ENCODE assay signal across 12 cellular contexts in the genomic region with DNA sequence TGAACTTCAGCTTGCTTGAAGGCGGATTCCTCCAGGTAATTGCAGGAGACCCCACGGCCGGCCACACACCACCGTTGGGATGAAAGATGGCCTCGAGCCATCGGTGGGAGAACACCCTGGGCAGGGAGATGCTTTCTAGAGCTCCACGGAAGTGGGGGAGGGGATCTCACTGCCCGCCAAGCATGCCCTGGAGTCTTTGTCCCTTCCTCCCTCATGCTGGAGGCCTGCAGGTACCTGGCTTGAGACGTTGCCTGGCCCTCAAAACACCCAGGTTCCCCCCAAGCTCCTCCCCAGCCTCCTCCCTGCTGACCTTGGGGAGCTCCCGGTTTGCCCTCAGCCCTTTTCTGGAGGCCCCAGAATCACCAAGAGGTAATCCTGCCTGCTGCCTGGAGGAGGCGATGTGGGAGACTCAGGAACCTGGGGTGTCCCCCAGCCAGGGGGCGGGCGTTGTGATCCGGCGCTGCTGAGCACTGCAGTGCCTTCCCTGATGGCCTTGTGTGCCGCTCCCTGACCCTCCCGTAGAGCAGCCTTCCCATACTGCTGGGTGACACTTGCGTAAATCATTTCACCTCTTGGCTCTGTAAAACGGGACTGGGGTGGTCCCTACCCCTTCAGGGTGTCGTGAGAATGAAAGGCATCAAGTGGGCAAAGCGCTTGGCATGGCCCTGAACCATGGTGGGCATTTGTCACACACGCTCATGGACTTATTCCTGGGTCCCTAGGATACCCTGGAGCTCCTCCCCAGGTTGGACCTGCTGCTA.
DNase-seq lines count a peak whose midpoint lies in the region; ATAC-seq and TF ChIP-seq lines count a peak whose summit lies in the region.
"Had no signal": no experiment of that assay in that cellular context is flagged by ENCODE, and none has a peak within 500 bp of the region (broad histone marks: within the 10 kb centered on the region; RNA-seq: fewer than 3 reads in every experiment).

No MANE protein-coding gene starts in this region.

- CTCF ChIA-PET in SK-N-SH (lab: Yijun Ruan, JAX): interaction anchor here (1.3 kb wide), 2 partner anchors 14 to 103 kb away, joined by 3 to 5 read pairs; no protein-coding TSS in a partner anchor

- no peak overlapping the region for H2AFZ ChIP-seq in SK-N-SH (ENCODE audit: low read depth)

- peaks cover 15% of the 10 kb centered on the region for H3K4me1 Mint-ChIP-seq in activated naive CD8-positive, alpha-beta T cell treated with anti-CD3 and anti-CD28 coated beads, Interleukin-2, amount 50 U/mL, for 24 hours

- H3K79me2 ChIP-seq in SK-N-SH (ENCODE audit: insufficient read depth): no peaks in the 10 kb centered on the region

- H3K4me3 ChIP-seq in SK-N-SH (ENCODE audit: low read depth in 2 of 2, low read length in 1 of 2) (no peak overlapping the region), H7 (ENCODE audit: insufficient read depth, low read depth, low read length) (no peak overlapping the region), neutrophil (ENCODE audit: low read depth in 1 of 2, low read length in 1 of 2) (peak overlapping the region; percentile 21 to 24)

- no peaks in the 10 kb centered on the region for H3K9me2 ChIP-seq in SK-N-SH

- no peak for ATAC-seq in SK-N-SH treated with all-trans-retinoic acid at 6 μM for 48 hours
- peak; percentile 5 for ATAC-seq in activated naive CD8-positive, alpha-beta T cell treated with anti-CD3 and anti-CD28 coated beads, Interleukin-2, amount 50 U/mL, for 24 hours
- no peak for ATAC-seq in GM19452 (IDR thresholded peaks at IDR 0.05; ENCODE audit: unreplicated experiment)

- no peaks in the 10 kb centered on the region for H3F3A ChIP-seq in SK-N-SH (replicated peaks; ENCODE audit: insufficient read depth)

- no peak overlapping the region for H3K27ac Mint-ChIP-seq in activated naive CD8-positive, alpha-beta T cell treated with anti-CD3 and anti-CD28 coated beads, Interleukin-2, amount 50 U/mL, for 24 hours

- no peaks in the 10 kb centered on the region for H3K9me3 Mint-ChIP-seq in activated naive CD8-positive, alpha-beta T cell treated with anti-CD3 and anti-CD28 coated beads, Interleukin-2, amount 50 U/mL, for 24 hours
- H3K9me3 Mint-ChIP-seq: activated T-helper 1 cell treated with anti-CD3 and anti-CD28 coated beads, Interleukin-12 subunit alpha, Interleukin-12 subunit beta, Interleukin-2, Interleukin-4 antibody, amounts not matched to agents 30 ng/mL and 10 ng/mL and 1 ng/mL, durations not matched to agents 14 hours and 24 hours and 36 hours had no signal

- no peak for DNase-seq in SK-N-SH
- peak; percentile 92 for DNase-seq in H7
- peak; percentile 40 for DNase-seq in activated naive CD8-positive, alpha-beta T cell treated with anti-CD3 and anti-CD28 coated beads, Interleukin-2, amount 50 U/mL, for 24 hours
- DNase-seq in AG20443 (ENCODE audit: low spot score): no peak
- DNase-seq in medulla oblongata (ENCODE audit: extremely low spot score): no peak
- DNase-seq: EL, NCI-H1048, T-helper 9 cell had no signal

- H3K9me3 ChIP-seq in SK-N-SH (no peaks in the 10 kb centered on the region), neutrophil (no peaks in the 10 kb centered on the region)

- H3K27ac ChIP-seq in SK-N-SH (ENCODE audit: low read depth in 2 of 2, low read length in 1 of 2) (no peak overlapping the region), neutrophil (peak overlapping the region; percentile 100)

- H3K36me3 Mint-ChIP-seq in activated naive CD8-positive, alpha-beta T cell treated with anti-CD3 and anti-CD28 coated beads, Interleukin-2, amount 50 U/mL, for 24 hours (ENCODE audit: low read depth): no peaks in the 10 kb centered on the region

- no peak overlapping the region for H3K4me2 ChIP-seq in SK-N-SH

- H3K27me3 Mint-ChIP-seq in activated naive CD8-positive, alpha-beta T cell treated with anti-CD3 and anti-CD28 coated beads, Interleukin-2, amount 50 U/mL, for 24 hours: peaks cover 14% of the 10 kb centered on the region

- H3K4me3 Mint-ChIP-seq in activated naive CD8-positive, alpha-beta T cell treated with anti-CD3 and anti-CD28 coated beads, Interleukin-2, amount 50 U/mL, for 24 hours: no peak overlapping the region
- H3K4me3 Mint-ChIP-seq: activated T-helper 1 cell treated with anti-CD3 and anti-CD28 coated beads, Interleukin-12 subunit alpha, Interleukin-12 subunit beta, Interleukin-2, Interleukin-4 antibody, amounts not matched to agents 30 ng/mL and 10 ng/mL and 1 ng/mL, durations not matched to agents 14 hours and 24 hours and 36 hours had no signal

- H3K27me3 ChIP-seq in SK-N-SH (ENCODE audit: insufficient read depth) (no peaks in the 10 kb centered on the region), H7 (ENCODE audit: control insufficient read depth, insufficient read depth, low read length) (no peaks in the 10 kb centered on the region), neutrophil (no peaks in the 10 kb centered on the region)

- 91% methylated on average over 16 of the region's 22 CpGs for WGBS in SK-N-SH (ENCODE audit: low lambda C conversion rate)

- no peak for TF ChIP-seq EP300 in SK-N-SH (IDR thresholded peaks at IDR 0.05; ENCODE audit: borderline replicate concordance in 1 of 2, low read depth in 1 of 2, low read length in 1 of 2)

- TF ChIP-seq CTCF in SK-N-SH (IDR thresholded peaks at IDR 0.05) (peak; percentile 40), neutrophil (IDR thresholded peaks at IDR 0.05) (peak; percentile 42)

- H4K20me1 ChIP-seq in SK-N-SH (ENCODE audit: insufficient read depth): no peaks in the 10 kb centered on the region

- POLR2A ChIA-PET in SK-N-SH (lab: Yijun Ruan, JAX): no interaction called here

- no peak for TF ChIP-seq RAD21 in SK-N-SH (IDR thresholded peaks at IDR 0.05; ENCODE audit: low read length)

- H3K9ac ChIP-seq in SK-N-SH: no peak overlapping the region

- peaks cover 14 to 23% of the 10 kb centered on the region in 2 experiments; a peak in 3 of 4 replicates for H3K4me1 ChIP-seq in SK-N-SH (ENCODE audit: control insufficient read depth in 1 of 2, insufficient read depth in 2 of 2, low read depth in 1 of 2, low read length in 1 of 2)
- H3K4me1 ChIP-seq in neutrophil (ENCODE audit: control insufficient read depth in 1 of 2, insufficient read depth in 1 of 2, low read depth in 1 of 2, low read length in 1 of 2): peaks cover 79 to 86% of the 10 kb centered on the region in 2 experiments

- H3K36me3 ChIP-seq in SK-N-SH (replicated peaks in 1 of 2; ENCODE audit: control insufficient read depth in 1 of 2, insufficient read depth in 2 of 2, low read length in 1 of 2) (no peaks in the 10 kb centered on the region), H7 (replicated peaks; ENCODE audit: control insufficient read depth, insufficient read depth, low read length) (no peaks in the 10 kb centered on the region), neutrophil (peaks cover 60% of the 10 kb centered on the region)

TF ChIP-seq in SK-N-SH, 30 proteins besides CTCF, POLR2A, EP300 and RAD21:
- TF ChIP-seq MEF2A (IDR thresholded peaks at IDR 0.05; ENCODE audit: borderline replicate concordance, low read depth) (no peak), FOSL2 (IDR thresholded peaks at IDR 0.05; ENCODE audit: borderline replicate concordance, low read depth) (no peak), SIN3A (IDR thresholded peaks at IDR 0.05; ENCODE audit: borderline replicate concordance, low read depth, low read length) (no peak)

TF ChIP-seq in SK-N-SH treated with all-trans-retinoic acid at 6 μM for 48 hours, 23 proteins besides CTCF, POLR2A, EP300 and RAD21:
- TF ChIP-seq, protein P1, sequence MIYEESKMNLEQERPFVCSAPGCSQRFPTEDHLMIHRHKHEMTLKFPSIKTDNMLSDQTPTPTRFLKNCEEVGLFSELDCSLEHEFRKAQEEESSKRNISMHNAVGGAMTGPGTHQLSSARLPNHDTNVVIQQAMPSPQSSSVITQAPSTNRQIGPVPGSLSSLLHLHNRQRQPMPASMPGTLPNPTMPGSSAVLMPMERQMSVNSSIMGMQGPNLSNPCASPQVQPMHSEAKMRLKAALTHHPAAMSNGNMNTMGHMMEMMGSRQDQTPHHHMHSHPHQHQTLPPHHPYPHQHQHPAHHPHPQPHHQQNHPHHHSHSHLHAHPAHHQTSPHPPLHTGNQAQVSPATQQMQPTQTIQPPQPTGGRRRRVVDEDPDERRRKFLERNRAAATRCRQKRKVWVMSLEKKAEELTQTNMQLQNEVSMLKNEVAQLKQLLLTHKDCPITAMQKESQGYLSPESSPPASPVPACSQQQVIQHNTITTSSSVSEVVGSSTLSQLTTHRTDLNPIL (CRISPR knock-in tag; IDR thresholded peaks at IDR 0.05; ENCODE audit: low read depth): no peak
- TF ChIP-seq ZFP3 (CRISPR knock-in tag; IDR thresholded peaks at IDR 0.05): no peak
- TF ChIP-seq TCF4 (CRISPR knock-in tag; IDR thresholded peaks at IDR 0.05; ENCODE audit: borderline replicate concordance): no peak
- no peak for TF ChIP-seq PPARA (CRISPR knock-in tag; IDR thresholded peaks at IDR 0.05; ENCODE audit: borderline replicate concordance)
- TF ChIP-seq, protein P2, sequence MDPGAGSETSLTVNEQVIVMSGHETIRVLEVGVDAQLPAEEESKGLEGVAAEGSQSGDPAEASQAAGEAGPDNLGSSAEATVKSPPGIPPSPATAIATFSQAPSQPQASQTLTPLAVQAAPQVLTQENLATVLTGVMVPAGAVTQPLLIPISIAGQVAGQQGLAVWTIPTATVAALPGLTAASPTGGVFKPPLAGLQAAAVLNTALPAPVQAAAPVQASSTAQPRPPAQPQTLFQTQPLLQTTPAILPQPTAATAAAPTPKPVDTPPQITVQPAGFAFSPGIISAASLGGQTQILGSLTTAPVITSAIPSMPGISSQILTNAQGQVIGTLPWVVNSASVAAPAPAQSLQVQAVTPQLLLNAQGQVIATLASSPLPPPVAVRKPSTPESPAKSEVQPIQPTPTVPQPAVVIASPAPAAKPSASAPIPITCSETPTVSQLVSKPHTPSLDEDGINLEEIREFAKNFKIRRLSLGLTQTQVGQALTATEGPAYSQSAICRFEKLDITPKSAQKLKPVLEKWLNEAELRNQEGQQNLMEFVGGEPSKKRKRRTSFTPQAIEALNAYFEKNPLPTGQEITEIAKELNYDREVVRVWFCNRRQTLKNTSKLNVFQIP (CRISPR knock-in tag; IDR thresholded peaks at IDR 0.05; ENCODE audit: borderline replicate concordance, low read depth): no peak
- TF ChIP-seq GLIS3 (CRISPR knock-in tag; IDR thresholded peaks at IDR 0.05): no peak
- TF ChIP-seq ESRRG (CRISPR knock-in tag; IDR thresholded peaks at IDR 0.05): no peak
- TF ChIP-seq ZFP30 (CRISPR knock-in tag; IDR thresholded peaks at IDR 0.05): no peak
- no peak for TF ChIP-seq OSR1 (CRISPR knock-in tag; IDR thresholded peaks at IDR 0.05)
- TF ChIP-seq BACH2 (CRISPR knock-in tag; IDR thresholded peaks at IDR 0.05; ENCODE audit: borderline replicate concordance): no peak
- no peak for TF ChIP-seq ZC3H10 (CRISPR knock-in tag; IDR thresholded peaks at IDR 0.05)

Comparison
In these comparisons a context has a peak if more than half of its experiments do, and no peak if none do; other contexts are left out.
1. DNase-seq: peak in H7 (single experiment) and activated naive CD8-positive, alpha-beta T cell treated with anti-CD3 and anti-CD28 coated beads, Interleukin-2, amount 50 U/mL, for 24 hours (single experiment); none in SK-N-SH (single experiment), AG20443 (single experiment) and medulla oblongata (single experiment).
2. H3K4me3 ChIP-seq: peak in neutrophil (2 of 2); none in SK-N-SH (0 of 2) and H7 (single experiment).